Comparison of ENCODE assay signal across 13 cellular contexts in genomic region chr5:147743686-147744332, GRCh38.
DNase-seq lines count a peak whose midpoint lies in the region; ATAC-seq lines count a peak whose summit lies in the region.
"Had no signal": no experiment of that assay in that cellular context is flagged by ENCODE, and none has a peak within 500 bp of the region (broad histone marks: within the 10 kb centered on the region; RNA-seq: fewer than 3 reads in every experiment).

No MANE protein-coding gene starts in this region.

- DNase-seq in DMS79 treated with DMSO at 0.1 percent for 48 hours (lab: John Stamatoyannopoulos, UW) (peak; percentile 85), NCI-H187 (lab: John Stamatoyannopoulos, UW) (peak; percentile 75 to 80), NCI-H774 (lab: John Stamatoyannopoulos, UW) (peak; percentile 37), left kidney (ENCODE audit: low read depth, low spot score) (peak; percentile 73), AG20443 (ENCODE audit: low spot score) (no peak), SW 1271 (lab: John Stamatoyannopoulos, UW) (no peak)
- DNase-seq: activated CD8-positive, alpha-beta memory T cell treated with anti-CD3 and anti-CD28 coated beads for 24 hours; activated naive CD4-positive, alpha-beta T cell; central memory CD4-positive, alpha-beta T cell; PC-9; testis had no signal

- ATAC-seq in HG02885 (IDR thresholded peaks at IDR 0.05; ENCODE audit: poor library complexity, unreplicated experiment) (no peak), GM18870 (IDR thresholded peaks at IDR 0.05; ENCODE audit: unreplicated experiment) (no peak)

Comparison
In these comparisons a context has a peak if more than half of its experiments do, and no peak if none do; other contexts are left out.
1. DNase-seq: peak in DMS79 treated with DMSO at 0.1 percent for 48 hours (single experiment), NCI-H187 (2 of 2), NCI-H774 (single experiment) and left kidney (single experiment); none in AG20443 (single experiment) and SW 1271 (0 of 2).